Comparison of ENCODE assay signal across 10 cellular contexts in genomic region chr11:118264568-118265470, GRCh38. TPM values are rescaled to one million over a fixed set of nuclear protein-coding genes. Genes with fewer than 3 reads are reported as not detected.
DNase-seq lines count a peak whose midpoint lies in the region; ATAC-seq and TF ChIP-seq lines count a peak whose summit lies in the region.
"Had no signal": no experiment of that assay in that cellular context is flagged by ENCODE, and none has a peak within 500 bp of the region (broad histone marks: within the 10 kb centered on the region; RNA-seq: fewer than 3 reads in every experiment).

No MANE protein-coding gene starts in this region.

- peaks cover 50% of the 10 kb centered on the region for H3K4me1 Mint-ChIP-seq in CD14-positive monocyte
- H3K4me1 Mint-ChIP-seq in endodermal cell, result peaks cover 35% of the 10 kb centered on the region
- H3K4me1 Mint-ChIP-seq in nephron, result peaks cover 16% of the 10 kb centered on the region

- no peak overlapping the region for H3K9ac ChIP-seq in endodermal cell (ENCODE audit: extremely low read depth, low read length, poor library complexity, severe bottlenecking)

- H3K27me3 ChIP-seq in endodermal cell (ENCODE audit: control insufficient read depth, insufficient read depth, low read length, poor library complexity, severe bottlenecking) (peaks cover 50% of the 10 kb centered on the region), aorta (ENCODE audit: control insufficient read depth in 1 of 2, insufficient read depth in 2 of 2, low read length in 1 of 2) (peaks cover 3 to 5% of the 10 kb centered on the region in 2 donors)

- 54% methylated on average over 12 to 14 of the region's 14 CpGs for WGBS in endodermal cell (ENCODE audit: insufficient coverage in 1 of 2, insufficient read length in 1 of 2), 2 experiments
- 53 to 58% methylated on average over 14 of the region's 14 CpGs for WGBS in aorta, 2 donors

- H3K36me3 Mint-ChIP-seq in CD14-positive monocyte, result peaks cover 18 to 24% of the 10 kb centered on the region in 2 donors
- H3K36me3 Mint-ChIP-seq in endodermal cell (ENCODE audit: low read depth), result no peaks in the 10 kb centered on the region
- H3K36me3 Mint-ChIP-seq in nephron (ENCODE audit: low read depth), result no peaks in the 10 kb centered on the region

- TF ChIP-seq CTCF in CD14-positive monocyte (IDR thresholded peaks at IDR 0.05), result no peak
- TF ChIP-seq CTCF in endodermal cell (conservative IDR thresholded peaks at IDR 0.05), result no peak
- TF ChIP-seq CTCF in nephron (IDR thresholded peaks at IDR 0.05; ENCODE audit: unreplicated experiment in 3 of 3), result no peak

- peaks cover 22% of the 10 kb centered on the region for H3K4me1 ChIP-seq in endodermal cell (ENCODE audit: control insufficient read depth, insufficient read depth, low read length)
- H3K4me1 ChIP-seq in aorta (ENCODE audit: control insufficient read depth in 1 of 2, insufficient read depth in 2 of 2, low read length in 2 of 2), result no peaks in the 10 kb centered on the region

- ATAC-seq in HG02571 (IDR thresholded peaks at IDR 0.05; ENCODE audit: unreplicated experiment) (no peak), GM21515 (IDR thresholded peaks at IDR 0.05; ENCODE audit: unreplicated experiment) (no peak), aorta (ENCODE audit: low FRiP score) (no peak)

- peaks cover 7 to 15% (median 9%) of the 10 kb centered on the region in 3 donors for H3K27me3 Mint-ChIP-seq in CD14-positive monocyte (ENCODE audit: low read depth in 3 of 3)
- H3K27me3 Mint-ChIP-seq in endodermal cell (ENCODE audit: insufficient read depth), result peaks cover 65% of the 10 kb centered on the region
- peaks cover 83% of the 10 kb centered on the region for H3K27me3 Mint-ChIP-seq in nephron (ENCODE audit: low read depth)

- H3K9me3 ChIP-seq in endodermal cell (ENCODE audit: control insufficient read depth, low read length), result no peaks in the 10 kb centered on the region
- no peaks in the 10 kb centered on the region for H3K9me3 ChIP-seq in aorta (ENCODE audit: control insufficient read depth, low read length)

- DNase-seq in CD14-positive monocyte (ENCODE audit: low spot score) (no peak), NCI-H82 (lab: John Stamatoyannopoulos, UW) (peak; percentile 69), endodermal cell (peak; percentile 71), aorta (no peak), RKO (ENCODE audit: low spot score) (no peak)
- DNase-seq: NCI-H1694 had no signal

- H3K27ac ChIP-seq in endodermal cell (ENCODE audit: low read depth, low read length) (no peak overlapping the region), aorta (ENCODE audit: low read depth in 1 of 2, low read length in 2 of 2) (no peak overlapping the region)

- H3K9me3 Mint-ChIP-seq in CD14-positive monocyte (peaks cover 0 to 4% (median 0%) of the 10 kb centered on the region in 7 donors), endodermal cell (no peaks in the 10 kb centered on the region), nephron (no peaks in the 10 kb centered on the region)

- H3K4me3 ChIP-seq in endodermal cell (ENCODE audit: low read length), result peak overlapping the region; percentile 68
- H3K4me3 ChIP-seq in aorta (ENCODE audit: low read length in 2 of 2), result no peak overlapping the region

- H3K4me3 Mint-ChIP-seq in CD14-positive monocyte (peak overlapping the region; percentile 92 to 100), endodermal cell (peak overlapping the region; percentile 54), nephron (peak overlapping the region; percentile 70 to 83 (median 74))

- H3K27ac Mint-ChIP-seq in CD14-positive monocyte (peak overlapping the region in 2 of 7 donors; percentile 73 to 78), endodermal cell (peak overlapping the region; percentile 49), nephron (peak overlapping the region; percentile 76 to 89 (median 85))

- H3K36me3 ChIP-seq in endodermal cell (ENCODE audit: control insufficient read depth, insufficient read depth, low read length), result no peaks in the 10 kb centered on the region
- no peaks in the 10 kb centered on the region for H3K36me3 ChIP-seq in aorta (ENCODE audit: control insufficient read depth in 1 of 2, insufficient read depth in 2 of 2, low read length in 1 of 2)

- intact Hi-C loops in CD14-positive monocyte (cut with micrococcal nuclease) (loop anchor here in 1 of 2 donors (5.0 kb wide), 2 partner anchors 37 to 53 kb away; partner anchors contain the start of gene CD3E), aorta (cut with DNase I) (no loop called here)

RNA-seq across cellular contexts. Expression of gene MPZL2, which starts 0.7 kb away (rescaled TPM):
- 10 to 100 TPM in 1 of 2 donors, 1 to 10 TPM in 1; 8.0 to 18.6 TPM for polyA plus RNA-seq in CD14-positive monocyte
- 1 to 10 TPM; 3.2 to 4.4 TPM for total RNA-seq in endodermal cell
- 1.1 TPM for polyA plus RNA-seq in endodermal cell (2013, experiment 1 of 2)
- polyA plus RNA-seq in endodermal cell (2013, experiment 2 of 2), result 0.33 TPM
- total RNA-seq in aorta, result 10 to 100 TPM; 52.7 to 63.2 TPM
- polyA plus RNA-seq in aorta, result 10 to 100 TPM in 1 of 2 donors, 1 to 10 TPM in 1; 3.8 to 13.3 TPM

RNA-seq across cellular contexts. Expression of gene MPZL3, which starts 12.7 kb away (rescaled TPM):
- 1 to 10 TPM; 4.2 to 8.5 TPM for polyA plus RNA-seq in CD14-positive monocyte
- total RNA-seq in endodermal cell, result 1 to 10 TPM; 4.1 to 5.7 TPM
- polyA plus RNA-seq in endodermal cell (2013, experiment 1 of 2), result 0.32 TPM
- 0.54 TPM for polyA plus RNA-seq in endodermal cell (2013, experiment 2 of 2)
- total RNA-seq in aorta, result 1 to 10 TPM; 1.6 to 2.7 TPM
- under 1 TPM; 0.33 to 0.38 TPM for polyA plus RNA-seq in aorta

RNA-seq across cellular contexts. Expression of gene CD3E, which starts 39.7 kb away (rescaled TPM):
- polyA plus RNA-seq in CD14-positive monocyte, result 1 to 10 TPM; 1.5 to 1.6 TPM
- total RNA-seq in endodermal cell, result under 1 TPM in 1 of 2 donors, not detected in 1; 0.29 TPM
- polyA plus RNA-seq in endodermal cell (2013, experiment 1 of 2), result not detected
- not detected for polyA plus RNA-seq in endodermal cell (2013, experiment 2 of 2)
- total RNA-seq in aorta, result 1 to 10 TPM; 2.3 to 5.2 TPM
- polyA plus RNA-seq in aorta, result 1 to 10 TPM in 1 of 2 donors, under 1 TPM in 1; 0.43 to 2.5 TPM
- total RNA-seq: Daoy had no signal

RNA-seq across cellular contexts. Expression of gene JAML, which starts 40.0 kb away (rescaled TPM):
- 100 to 1,000 TPM; 748 to 968 TPM for polyA plus RNA-seq in CD14-positive monocyte
- under 1 TPM; 0.40 to 0.55 TPM for total RNA-seq in endodermal cell
- polyA plus RNA-seq in endodermal cell (2013, experiment 1 of 2), result not detected
- not detected for polyA plus RNA-seq in endodermal cell (2013, experiment 2 of 2)
- 10 to 100 TPM in 1 of 2 donors, 1 to 10 TPM in 1; 8.0 to 29.5 TPM for total RNA-seq in aorta
- 1 to 10 TPM; 1.8 to 4.0 TPM for polyA plus RNA-seq in aorta
- total RNA-seq: Daoy had no signal

Comparison
In these comparisons a context has a peak if more than half of its experiments do, and no peak if none do; other contexts are left out.
1. DNase-seq: peak in NCI-H82 (single experiment) and endodermal cell (single experiment); none in CD14-positive monocyte (single experiment), aorta (0 of 2) and RKO (single experiment).
2. RNA of gene MPZL2, which starts 0.7 kb away (total RNA-seq): 52.7 to 63.2 TPM in aorta; 3.2 to 4.4 TPM in endodermal cell; every median in the first group is over 4 times any median in the second.
3. Peak in every context shown above with its lines, with median percentiles within 50 percentile points of each other: H3K4me3 Mint-ChIP-seq.